ENCODE assay signal across 28 cellular contexts in genomic region chr3:124705552-124705951, GRCh38.
"Had no signal": no experiment of that assay in that cellular context is flagged by ENCODE, and none has a peak within 500 bp of the region (broad histone marks: within the 10 kb centered on the region; RNA-seq: fewer than 3 reads in every experiment).

No MANE protein-coding gene starts in this region.

- H3K36me3 ChIP-seq: esophagus squamous epithelium, heart right ventricle, left lung, prostate gland, right atrium auricular region, sigmoid colon, thyroid gland had no signal

- ATAC-seq: heart right ventricle; left cardiac atrium; left lung; mucosa of descending colon; natural killer cell treated with Interleukin-12 subunit alpha and Interleukin-12 subunit beta and Interleukin-15 and Interleukin-18, amount 100 ng/mL, for 72 hours; stimulated activated effector memory CD8-positive, alpha-beta T cell treated with anti-CD3 and anti-CD28 coated beads, Interleukin-12 subunit alpha, Interleukin-12 subunit beta, amount 100 ng/mL, for 72 hours had no signal

- H3K27me3 Mint-ChIP-seq: type B pancreatic cell had no signal

- H3K4me3 ChIP-seq: coronary artery, esophagus squamous epithelium, heart right ventricle, left lung, mucosa of descending colon, prostate gland, right atrium auricular region, sigmoid colon, stomach, thyroid gland had no signal

- H3K27ac Mint-ChIP-seq: mesothelial cell of epicardium; naive B cell; natural killer cell treated with Interleukin-12 subunit alpha and Interleukin-12 subunit beta and Interleukin-15 and Interleukin-18, amount 100 ng/mL, for 72 hours; stimulated activated effector memory CD8-positive, alpha-beta T cell treated with anti-CD3 and anti-CD28 coated beads, Interleukin-12 subunit alpha, Interleukin-12 subunit beta, amount 100 ng/mL, for 72 hours; type B pancreatic cell had no signal

- H3K4me1 Mint-ChIP-seq: naive B cell; stimulated activated effector memory CD8-positive, alpha-beta T cell treated with anti-CD3 and anti-CD28 coated beads, Interleukin-12 subunit alpha, Interleukin-12 subunit beta, amount 100 ng/mL, for 72 hours had no signal

- H3K27ac ChIP-seq: coronary artery, esophagus squamous epithelium, heart right ventricle, left lung, prostate gland, right atrium auricular region, sigmoid colon, stomach, thyroid gland had no signal

- FAIRE-seq: islet of Langerhans had no signal

- H3K36me3 Mint-ChIP-seq: naive B cell; natural killer cell treated with Interleukin-12 subunit alpha and Interleukin-12 subunit beta and Interleukin-15 and Interleukin-18, amount 100 ng/mL, for 72 hours; stimulated activated effector memory CD8-positive, alpha-beta T cell treated with anti-CD3 and anti-CD28 coated beads, Interleukin-12 subunit alpha, Interleukin-12 subunit beta, amount 100 ng/mL, for 72 hours had no signal

- DNase-seq: dermis blood vessel endothelial cell; effector memory CD4-positive, alpha-beta T cell; erythroblast; esophagus squamous epithelium; foreskin melanocyte; glutamatergic neuron; heart right ventricle; hippocampal formation; left cardiac atrium; left lung; mesenchymal stem cell; mucosa of descending colon; naive B cell; nucleus accumbens; sigmoid colon; stimulated activated CD4-positive, alpha-beta T cell treated with anti-CD3 and anti-CD28 coated beads, Interleukin-2, amount 100 ng/mL, for 24 hours; stimulated activated CD4-positive, alpha-beta T cell treated with anti-CD3 and anti-CD28 coated beads, Interleukin-4, amount 100 ng/mL, for 24 hours; stimulated activated naive CD4-positive, alpha-beta T cell treated with Interleukin-2 at 50 U/mL for 16 hours; stomach; thyroid gland had no signal

- H3K9me3 ChIP-seq: esophagus squamous epithelium, heart right ventricle, left lung, mucosa of descending colon, prostate gland, right atrium auricular region, sigmoid colon, stomach, thyroid gland had no signal

- H3K4me1 ChIP-seq: esophagus squamous epithelium, heart right ventricle, left lung, prostate gland, right atrium auricular region, sigmoid colon, stomach, thyroid gland had no signal

- H3K9me3 Mint-ChIP-seq: natural killer cell treated with Interleukin-12 subunit alpha and Interleukin-12 subunit beta and Interleukin-15 and Interleukin-18, amount 100 ng/mL, for 72 hours; stimulated activated effector memory CD8-positive, alpha-beta T cell treated with anti-CD3 and anti-CD28 coated beads, Interleukin-12 subunit alpha, Interleukin-12 subunit beta, amount 100 ng/mL, for 72 hours had no signal

- H3K4me3 Mint-ChIP-seq: mesothelial cell of epicardium; natural killer cell treated with Interleukin-12 subunit alpha and Interleukin-12 subunit beta and Interleukin-15 and Interleukin-18, amount 100 ng/mL, for 72 hours; stimulated activated effector memory CD8-positive, alpha-beta T cell treated with anti-CD3 and anti-CD28 coated beads, Interleukin-12 subunit alpha, Interleukin-12 subunit beta, amount 100 ng/mL, for 72 hours; type B pancreatic cell had no signal

- H3K27me3 ChIP-seq: left lung, right atrium auricular region, sigmoid colon, stomach, thyroid gland had no signal
